Comparison of ENCODE assay signal across 17 cellular contexts in genomic region chrX:123990602-123991001, GRCh38. TPM values are rescaled to one million over a fixed set of nuclear protein-coding genes. Genes with fewer than 3 reads are reported as not detected.
DNase-seq lines count a peak whose midpoint lies in the region; ATAC-seq, FAIRE-seq and TF ChIP-seq lines count a peak whose summit lies in the region.
"Had no signal": no experiment of that assay in that cellular context is flagged by ENCODE, and none has a peak within 500 bp of the region (broad histone marks: within the 10 kb centered on the region; RNA-seq: fewer than 3 reads in every experiment).

No MANE protein-coding gene starts in this region.

- H3K27me3 ChIP-seq in small intestine (ENCODE audit: control insufficient read depth in 2 of 2, insufficient read depth in 2 of 2, low read length in 2 of 2) (no peaks in the 10 kb centered on the region), adrenal gland (peaks cover 3% of the 10 kb centered on the region)
- H3K27me3 ChIP-seq: spleen had no signal

- peak; percentile 40 for ATAC-seq in GM21367 (IDR thresholded peaks at IDR 0.05; ENCODE audit: unreplicated experiment)
- peak; percentile 17 for ATAC-seq in activated CD8-positive, alpha-beta T cell treated with anti-CD3 and anti-CD28 coated beads for 36 hours
- ATAC-seq: PC-3 had no signal

- H3K27ac ChIP-seq in small intestine (ENCODE audit: low read depth in 1 of 2, low read length in 1 of 2), result no peak overlapping the region
- no peak overlapping the region for H3K27ac ChIP-seq in adrenal gland
- H3K27ac ChIP-seq: BLaER1, epithelial cell of prostate, spleen had no signal

- intact Hi-C loops in activated CD8-positive, alpha-beta T cell treated with anti-CD3 and anti-CD28 coated beads for 36 hours (cut with micrococcal nuclease), result no loop called here
- intact Hi-C loops in adrenal gland (cut with DNase I), result no loop called here
- intact Hi-C loops in activated T-helper 1 cell treated with anti-CD3 and anti-CD28 coated beads, Interleukin-12 subunit alpha, Interleukin-12 subunit beta, Interleukin-2, Interleukin-4 antibody, amounts not matched to agents 30 ng/mL and 10 ng/mL and 1 ng/mL, durations not matched to agents 14 hours and 24 hours and 36 hours (cut with micrococcal nuclease), result no loop called here

- no peak for TF ChIP-seq CTCF in activated CD8-positive, alpha-beta T cell treated with anti-CD3 and anti-CD28 coated beads for 36 hours (IDR thresholded peaks at IDR 0.05)
- TF ChIP-seq CTCF in adrenal gland (IDR thresholded peaks at IDR 0.05), result no peak

- H3K27me3 Mint-ChIP-seq in activated CD8-positive, alpha-beta T cell treated with anti-CD3 and anti-CD28 coated beads for 36 hours, result no peaks in the 10 kb centered on the region
- no peaks in the 10 kb centered on the region for H3K27me3 Mint-ChIP-seq in activated T-helper 1 cell treated with anti-CD3 and anti-CD28 coated beads, Interleukin-12 subunit alpha, Interleukin-12 subunit beta, Interleukin-2, Interleukin-4 antibody, amounts not matched to agents 30 ng/mL and 10 ng/mL and 1 ng/mL, durations not matched to agents 14 hours and 24 hours and 36 hours (ENCODE audit: insufficient read depth)

- H3K4me1 Mint-ChIP-seq in activated CD8-positive, alpha-beta T cell treated with anti-CD3 and anti-CD28 coated beads for 36 hours (ENCODE audit: low read depth), result peaks cover 60% of the 10 kb centered on the region
- peaks cover 36% of the 10 kb centered on the region for H3K4me1 Mint-ChIP-seq in activated T-helper 1 cell treated with anti-CD3 and anti-CD28 coated beads, Interleukin-12 subunit alpha, Interleukin-12 subunit beta, Interleukin-2, Interleukin-4 antibody, amounts not matched to agents 30 ng/mL and 10 ng/mL and 1 ng/mL, durations not matched to agents 14 hours and 24 hours and 36 hours (ENCODE audit: low read depth)

- no peaks in the 10 kb centered on the region for H3K4me1 ChIP-seq in small intestine (ENCODE audit: control insufficient read depth in 2 of 2, insufficient read depth in 1 of 2, low read depth in 1 of 2, low read length in 1 of 2)
- H3K4me1 ChIP-seq in adrenal gland (replicated peaks in 1 of 2), result peaks cover 0 to 7% of the 10 kb centered on the region in 2 donors
- H3K4me1 ChIP-seq: BLaER1 had no signal

- peaks cover 19% of the 10 kb centered on the region for H3K36me3 Mint-ChIP-seq in activated CD8-positive, alpha-beta T cell treated with anti-CD3 and anti-CD28 coated beads for 36 hours (ENCODE audit: low read depth)
- H3K36me3 Mint-ChIP-seq in activated T-helper 1 cell treated with anti-CD3 and anti-CD28 coated beads, Interleukin-12 subunit alpha, Interleukin-12 subunit beta, Interleukin-2, Interleukin-4 antibody, amounts not matched to agents 30 ng/mL and 10 ng/mL and 1 ng/mL, durations not matched to agents 14 hours and 24 hours and 36 hours (ENCODE audit: low read depth), result peaks cover 3% of the 10 kb centered on the region

- H3K36me3 ChIP-seq in small intestine (ENCODE audit: control insufficient read depth in 2 of 2, insufficient read depth in 2 of 2, low read length in 2 of 2) (no peaks in the 10 kb centered on the region), adrenal gland (replicated peaks in 1 of 2) (no peaks in the 10 kb centered on the region)
- H3K36me3 ChIP-seq: spleen had no signal

- TF ChIP-seq POLR2A in GM12892 (IDR thresholded peaks at IDR 0.05; ENCODE audit: low read depth, low read length), result no peak
- TF ChIP-seq POLR2A in adrenal gland (IDR thresholded peaks at IDR 0.05), result no peak

- H3K4me3 Mint-ChIP-seq in activated CD8-positive, alpha-beta T cell treated with anti-CD3 and anti-CD28 coated beads for 36 hours, result peak overlapping the region; percentile 17
- H3K4me3 Mint-ChIP-seq in activated T-helper 1 cell treated with anti-CD3 and anti-CD28 coated beads, Interleukin-12 subunit alpha, Interleukin-12 subunit beta, Interleukin-2, Interleukin-4 antibody, amounts not matched to agents 30 ng/mL and 10 ng/mL and 1 ng/mL, durations not matched to agents 14 hours and 24 hours and 36 hours, result no peak overlapping the region

- CTCF ChIA-PET in activated CD8-positive, alpha-beta T cell treated with anti-CD3 and anti-CD28 coated beads for 36 hours (lab: Charles Lee), result interaction anchor here (0.7 kb wide), 1 partner anchor 10 kb away, joined by 3 read pairs; no protein-coding TSS in a partner anchor

- 65 to 82% (median 66%) methylated on average over 3 of the region's 3 CpGs for WGBS in small intestine, 3 donors
- 56 to 74% (median 65%) methylated on average over 3 of the region's 3 CpGs for WGBS in adrenal gland, 4 donors

- peak overlapping the region; percentile 75 for H3K27ac Mint-ChIP-seq in activated CD8-positive, alpha-beta T cell treated with anti-CD3 and anti-CD28 coated beads for 36 hours
- H3K27ac Mint-ChIP-seq in activated T-helper 1 cell treated with anti-CD3 and anti-CD28 coated beads, Interleukin-12 subunit alpha, Interleukin-12 subunit beta, Interleukin-2, Interleukin-4 antibody, amounts not matched to agents 30 ng/mL and 10 ng/mL and 1 ng/mL, durations not matched to agents 14 hours and 24 hours and 36 hours, result no peak overlapping the region

- FAIRE-seq in GM12892 (lab: Jason Lieb, UNC), result peak; percentile 42
- FAIRE-seq in small intestine (lab: Jason Lieb, UNC), result no peak

- no peaks in the 10 kb centered on the region for H3K9me3 ChIP-seq in small intestine (ENCODE audit: control insufficient read depth, low read depth)
- no peaks in the 10 kb centered on the region for H3K9me3 ChIP-seq in adrenal gland (replicated peaks in 1 of 3)
- H3K9me3 ChIP-seq: spleen had no signal

- no peak overlapping the region for H3K4me3 ChIP-seq in small intestine (ENCODE audit: low read depth in 1 of 2, low read length in 2 of 2)
- H3K4me3 ChIP-seq in adrenal gland, result no peak overlapping the region
- H3K4me3 ChIP-seq: BLaER1, spleen had no signal

- POLR2A ChIA-PET in activated CD8-positive, alpha-beta T cell treated with anti-CD3 and anti-CD28 coated beads for 36 hours (lab: Charles Lee), result no interaction called here

- DNase-seq in GM12892 (ENCODE audit: insufficient read length), result no peak
- no peak for DNase-seq in activated CD8-positive, alpha-beta T cell treated with anti-CD3 and anti-CD28 coated beads for 36 hours
- DNase-seq in myocyte (ENCODE audit: low read depth), result peak; percentile 44
- DNase-seq in small intestine, result no peak
- no peak for DNase-seq in adrenal gland
- no peak for DNase-seq in activated T-helper 1 cell treated with anti-CD3 and anti-CD28 coated beads, Interleukin-12 subunit alpha, Interleukin-12 subunit beta, Interleukin-2, Interleukin-4 antibody, amounts not matched to agents 30 ng/mL and 10 ng/mL and 1 ng/mL, durations not matched to agents 14 hours and 24 hours and 36 hours (ENCODE audit: low spot score)
- DNase-seq: DMS79 treated with DMSO at 0.1 percent for 48 hours, HCEC 1CT, Karpas-422, NCI-H146, NCI-H524 treated with DMSO at 0.1 percent for 48 hours, occipital lobe, PC-3, spleen had no signal

- no peaks in the 10 kb centered on the region for H3K9me3 Mint-ChIP-seq in activated CD8-positive, alpha-beta T cell treated with anti-CD3 and anti-CD28 coated beads for 36 hours
- H3K9me3 Mint-ChIP-seq in activated T-helper 1 cell treated with anti-CD3 and anti-CD28 coated beads, Interleukin-12 subunit alpha, Interleukin-12 subunit beta, Interleukin-2, Interleukin-4 antibody, amounts not matched to agents 30 ng/mL and 10 ng/mL and 1 ng/mL, durations not matched to agents 14 hours and 24 hours and 36 hours, result no peaks in the 10 kb centered on the region

RNA-seq across cellular contexts. Expression of gene STAG2, which starts 29.1 kb away (rescaled TPM):
- polyA plus RNA-seq in GM12892 (2012; ENCODE audit: missing spikeins), result 46.4 TPM
- total RNA-seq in activated CD8-positive, alpha-beta T cell treated with anti-CD3 and anti-CD28 coated beads for 36 hours, result 10 to 100 TPM; 93.9 to 98.4 TPM
- total RNA-seq in myocyte, result 48.5 and 125 TPM in 2 replicates
- 13.2 TPM for polyA plus RNA-seq in myocyte (2012)
- polyA plus RNA-seq in small intestine, result 10 to 100 TPM; 19.7 to 30.2 (median 24.4) TPM
- total RNA-seq in adrenal gland, result 10 to 100 TPM; 31.8 to 71.5 (median 58.0) TPM
- polyA plus RNA-seq in adrenal gland, result 10 to 100 TPM; 12.6 to 41.7 (median 16.4) TPM
- 117 TPM in 2 replicates for total RNA-seq in activated T-helper 1 cell treated with anti-CD3 and anti-CD28 coated beads, Interleukin-12 subunit alpha, Interleukin-12 subunit beta, Interleukin-2, Interleukin-4 antibody, amounts not matched to agents 30 ng/mL and 10 ng/mL and 1 ng/mL, durations not matched to agents 14 hours and 24 hours and 36 hours
